In genomic region chr2:44361330-44362206, GRCh38 we compare ENCODE assay signal across 8 cellular contexts. TPM values are rescaled to one million over a fixed set of nuclear protein-coding genes. Genes with fewer than 3 reads are reported as not detected.
DNase-seq lines count a peak whose midpoint lies in the region; ATAC-seq, FAIRE-seq and TF ChIP-seq lines count a peak whose summit lies in the region.

TSS of gene CAMKMT (plus strand) at chr2:44361947.
TSS of gene PREPL (minus strand) at chr2:44361494. CDS start at chr2:44346342, 15,152 bp downstream.

- H3K4me1 ChIP-seq in keratinocyte (ENCODE audit: control insufficient read depth, extremely low read depth, insufficient read depth, low read length): peaks cover 20% of the 10 kb centered on the region

- dilution Hi-C loops in keratinocyte (cut with MboI; ENCODE audit: extremely low pct_ligation_motif_present, low sequenced_read_pairs): no loop called here

- no peaks in the 10 kb centered on the region for H3K27me3 ChIP-seq in keratinocyte (ENCODE audit: control insufficient read depth, extremely low read depth, insufficient read depth, low read length)

- H3K79me2 ChIP-seq in keratinocyte (ENCODE audit: control insufficient read depth, insufficient read depth, low read length): peaks cover 54% of the 10 kb centered on the region

- DNase-seq in AG20443 (ENCODE audit: low spot score) (peak; percentile 99), NCI-H460 (ENCODE audit: extremely low read depth, low read depth) (peak; percentile 98), cerebellar nuclear complex (lab: John Stamatoyannopoulos, UW) (peak; percentile 60 to 83), keratinocyte (ENCODE audit: low read depth, low spot score) (peak; percentile 72)
- DNase-seq in activated CD4-positive, CD25-positive, alpha-beta regulatory T cell treated with anti-CD3 and anti-CD28 coated beads, Interleukin-2, amount 50 U/mL, for 72 hours: peak; percentile 96
- DNase-seq in stimulated activated CD4-positive, alpha-beta T cell treated with anti-CD3 and anti-CD28 coated beads, Interleukin-15, amount 100 ng/mL, for 1 hour (ENCODE audit: low read depth in 1 of 2, low spot score in 1 of 2): peak; percentile 96

- peak; percentile 69 for FAIRE-seq in keratinocyte (lab: Jason Lieb, UNC)

- H3K27ac ChIP-seq in keratinocyte (ENCODE audit: control insufficient read depth, insufficient read depth, low read length): peak within 1 kb of the TSS; percentile 98

- H3K36me3 ChIP-seq in keratinocyte (ENCODE audit: control insufficient read depth in 2 of 2, extremely low read depth in 1 of 2, insufficient read depth in 2 of 2, low read length in 2 of 2): no peaks in the 10 kb centered on the region

- peak within 1 kb of the TSS; percentile 89 for H3K9ac ChIP-seq in keratinocyte (ENCODE audit: control insufficient read depth, extremely low read depth, insufficient read depth, low read length)

- no peaks in the 10 kb centered on the region for H3K9me1 ChIP-seq in keratinocyte (ENCODE audit: control insufficient read depth, extremely low read depth, insufficient read depth, low read length)

- peak within 1 kb of the TSS; percentile 94 for H2AFZ ChIP-seq in keratinocyte (ENCODE audit: control insufficient read depth, low read length)

- TF ChIP-seq CTCF in keratinocyte (optimal IDR thresholded peaks at IDR 0.05 in 1 of 3, IDR thresholded peaks at IDR 0.05 in 1 of 3, conservative IDR thresholded peaks at IDR 0.05 in 1 of 3; ENCODE audit: extremely low read depth in 1 of 3, insufficient read depth in 2 of 3, low read length in 3 of 3): no peak

- peak within 1 kb of the TSS; percentile 70 to 98 (median 97) for H3K4me3 ChIP-seq in keratinocyte (ENCODE audit: control insufficient read depth in 2 of 3, extremely low read depth in 1 of 3, insufficient read depth in 2 of 3, low read depth in 1 of 3, low read length in 3 of 3)

- peak within 1 kb of the TSS; percentile 93 for H3K4me2 ChIP-seq in keratinocyte (ENCODE audit: control insufficient read depth, extremely low read depth, insufficient read depth, low read depth, low read length)

- no peaks in the 10 kb centered on the region for H3K9me3 ChIP-seq in keratinocyte (ENCODE audit: control insufficient read depth, low read depth, low read length)

- ATAC-seq in GM19043 (IDR thresholded peaks at IDR 0.05; ENCODE audit: low read depth, unreplicated experiment): peak; percentile 68
- peak; percentile 69 for ATAC-seq in HG03378 (IDR thresholded peaks at IDR 0.05; ENCODE audit: unreplicated experiment)

- H4K20me1 ChIP-seq in keratinocyte (ENCODE audit: control insufficient read depth, extremely low read depth, insufficient read depth, low read length): no peaks in the 10 kb centered on the region

RNA-seq across cellular contexts. Expression of gene CAMKMT, which starts in this region (rescaled TPM):
- 10.3 and 12.4 TPM in 2 replicates for total RNA-seq in NCI-H460 (2014; rRNA removed; shearing (Covaris generic))
- 9.1 and 13.7 TPM in 2 replicates for polyA plus RNA-seq in NCI-H460 (2014; cell fraction: nucleus; rRNA removed)
- 6.7 to 9.9 TPM (median 8.8 TPM) in 3 replicates for polyA plus RNA-seq in keratinocyte
- polyA plus RNA-seq in keratinocyte (2011; ENCODE audit: low read depth): 6.0 TPM
- 8.3 and 16.5 TPM in 2 replicates for polyA plus RNA-seq in keratinocyte (2011; cell fraction: cytosol; rRNA removed)
- 10.8 and 11.1 TPM in 2 replicates for polyA plus RNA-seq in keratinocyte (2011; cell fraction: nucleus; rRNA removed)
- polyA plus RNA-seq in keratinocyte (2012; ENCODE audit: low replicate concordance): 6.6 and 7.4 TPM in 2 replicates
- polyA minus RNA-seq in keratinocyte: 1.1 to 17.6 TPM (median 8.2 TPM) in 3 replicates
- polyA minus RNA-seq in keratinocyte (2011; cell fraction: cytosol; rRNA and poly(A)+ RNA removed): 10.6 TPM
- polyA minus RNA-seq in keratinocyte (2011; cell fraction: nucleus; rRNA and poly(A)+ RNA removed): 18.6 and 34.3 TPM in 2 replicates

RNA-seq across cellular contexts. Expression of gene PREPL, which starts in this region (rescaled TPM):
- 92.3 and 94.0 TPM in 2 replicates for total RNA-seq in NCI-H460 (2014; rRNA removed; shearing (Covaris generic))
- 32.2 and 58.5 TPM in 2 replicates for polyA plus RNA-seq in NCI-H460 (2014; cell fraction: nucleus; rRNA removed)
- 20.0 to 36.4 TPM (median 29.1 TPM) in 3 replicates for polyA plus RNA-seq in keratinocyte
- polyA plus RNA-seq in keratinocyte (2011; ENCODE audit: low read depth): 34.0 TPM
- 15.1 and 31.8 TPM in 2 replicates for polyA plus RNA-seq in keratinocyte (2011; cell fraction: cytosol; rRNA removed)
- polyA plus RNA-seq in keratinocyte (2011; cell fraction: nucleus; rRNA removed): 34.9 and 46.0 TPM in 2 replicates
- 17.6 and 21.0 TPM in 2 replicates for polyA plus RNA-seq in keratinocyte (2012; ENCODE audit: low replicate concordance)
- 6.5 to 38.5 TPM (median 25.1 TPM) in 3 replicates for polyA minus RNA-seq in keratinocyte
- polyA minus RNA-seq in keratinocyte (2011; cell fraction: cytosol; rRNA and poly(A)+ RNA removed): 23.2 TPM
- 25.0 and 49.2 TPM in 2 replicates for polyA minus RNA-seq in keratinocyte (2011; cell fraction: nucleus; rRNA and poly(A)+ RNA removed)

Comparison
In these comparisons a context has a peak if more than half of its experiments do, and no peak if none do; other contexts are left out.
1. Peak in every context shown above with its lines: DNase-seq, ATAC-seq, H3K4me3 ChIP-seq and H3K27ac ChIP-seq.